ENCODE assay signal across 8 cellular contexts in the genomic region with DNA sequence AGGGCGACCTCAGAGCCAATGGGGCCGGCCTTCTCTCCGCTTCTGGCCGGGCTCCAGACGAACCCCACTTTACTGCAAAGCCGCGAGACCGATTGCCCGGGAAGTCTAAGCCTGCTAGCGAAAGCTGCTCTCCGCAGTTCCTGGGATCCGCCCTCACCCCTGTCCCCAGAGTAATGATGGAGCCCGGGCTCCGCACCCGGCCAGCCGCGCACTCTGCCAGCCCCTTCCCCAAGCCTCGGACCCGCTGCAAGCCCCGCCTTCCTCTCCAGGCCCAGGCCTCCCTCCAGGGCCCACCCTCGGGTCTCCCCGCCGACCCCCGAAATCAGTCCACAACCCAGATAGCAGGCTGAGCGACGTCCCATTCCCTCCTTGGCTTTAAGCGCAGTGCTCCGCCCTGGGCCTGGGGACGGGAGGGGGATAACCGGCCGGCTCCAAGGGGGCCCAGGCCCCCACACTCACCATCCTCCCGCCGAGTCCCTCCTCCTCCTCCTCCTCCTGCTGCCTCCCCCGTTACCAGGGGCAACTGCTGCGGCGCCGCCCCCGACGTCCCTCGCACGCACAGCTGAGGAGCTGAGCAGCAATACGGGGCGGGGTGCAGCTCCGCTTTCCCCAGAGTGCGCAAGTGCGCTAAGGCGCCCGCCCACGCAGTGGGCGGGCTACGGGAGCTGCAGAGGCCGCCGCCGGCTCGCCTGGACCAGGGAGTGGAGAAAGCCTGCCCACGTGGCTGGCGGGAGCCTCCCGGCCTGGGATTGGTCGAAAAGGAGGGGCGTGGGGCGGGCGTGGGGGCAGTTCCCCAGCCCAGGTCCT. TPM values are rescaled to one million over a fixed set of nuclear protein-coding genes. Genes with fewer than 3 reads are reported as not detected.
DNase-seq lines count a peak whose midpoint lies in the region; ATAC-seq and TF ChIP-seq lines count a peak whose summit lies in the region.

A gene with protein sequence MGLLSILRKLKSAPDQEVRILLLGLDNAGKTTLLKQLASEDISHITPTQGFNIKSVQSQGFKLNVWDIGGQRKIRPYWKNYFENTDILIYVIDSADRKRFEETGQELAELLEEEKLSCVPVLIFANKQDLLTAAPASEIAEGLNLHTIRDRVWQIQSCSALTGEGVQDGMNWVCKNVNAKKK (minus strand): TSS at position 584 of the 807 bp plus-strand sequence. CDS start 122 bp downstream, at position 462.

- H3K23ac ChIP-seq in trophoblast cell (ENCODE audit: low read length) = no peak within 1 kb of the TSS

- H3K4me1 ChIP-seq in trophoblast cell (ENCODE audit: control insufficient read depth in 1 of 2, insufficient read depth in 2 of 2, low read length in 2 of 2) (peaks cover 15 to 23% of the 10 kb centered on the region in 2 experiments), transverse colon (peaks cover 0 to 17% (median 12%) of the 10 kb centered on the region in 4 donors)

- H3K79me2 ChIP-seq in SU-DHL-6 (ENCODE audit: insufficient read depth, low read length) = peaks cover 33% of the 10 kb centered on the region
- H3K79me2 ChIP-seq in trophoblast cell (ENCODE audit: control insufficient read depth, insufficient read depth, low read length, poor library complexity) = peaks cover 6% of the 10 kb centered on the region

- peak within 1 kb of the TSS; percentile 81 for H3K4me3 ChIP-seq in SU-DHL-6 (ENCODE audit: insufficient read depth, low read length, poor library complexity, severe bottlenecking)
- peak within 1 kb of the TSS; percentile 90 for H3K4me3 ChIP-seq in trophoblast cell (ENCODE audit: low read depth, low read length)
- H3K4me3 ChIP-seq in transverse colon = peak within 1 kb of the TSS; percentile 85 to 96 (median 88)

- H3K4me1 Mint-ChIP-seq in activated naive CD8-positive, alpha-beta T cell treated with anti-CD3 and anti-CD28 coated beads, Interleukin-2, amount 50 U/mL, for 24 hours = peaks cover 73% of the 10 kb centered on the region

- H3K79me1 ChIP-seq in trophoblast cell (ENCODE audit: low read length) = peaks cover 17% of the 10 kb centered on the region

- peak within 1 kb of the TSS; percentile 28 for H4K12ac ChIP-seq in trophoblast cell (ENCODE audit: low read depth, low read length)

- peak within 1 kb of the TSS; percentile 6 for H2BK12ac ChIP-seq in trophoblast cell (ENCODE audit: low read length)

- peak within 1 kb of the TSS; percentile 76 for H3K4me2 ChIP-seq in SU-DHL-6 (ENCODE audit: low read depth, low read length, poor library complexity, severe bottlenecking)
- H3K4me2 ChIP-seq in trophoblast cell (ENCODE audit: low read length) = peak within 1 kb of the TSS; percentile 95

- peak within 1 kb of the TSS; percentile 60 for H2BK5ac ChIP-seq in trophoblast cell (ENCODE audit: low read depth, low read length, poor library complexity)

- peak within 1 kb of the TSS; percentile 77 for H2BK120ac ChIP-seq in trophoblast cell (ENCODE audit: insufficient read depth, low read length, poor library complexity)

- peak within 1 kb of the TSS; percentile 76 for H2AFZ ChIP-seq in SU-DHL-6 (ENCODE audit: low read depth, low read length, severe bottlenecking)
- H2AFZ ChIP-seq in trophoblast cell (ENCODE audit: insufficient read depth, low read length, poor library complexity) = peak within 1 kb of the TSS; percentile 78

- peak within 1 kb of the TSS; percentile 86 for H3K14ac ChIP-seq in trophoblast cell (ENCODE audit: low read length)

- intact Hi-C loops in cardiac septum (cut with DNase I) = loop anchor here (5.0 kb wide), 2 partner anchors 37 to 67 kb away; no protein-coding TSS in a partner anchor
- intact Hi-C loops in transverse colon (cut with DNase I; ENCODE audit: low total_unique reads) = no loop called here

- H3K9me3 Mint-ChIP-seq in activated naive CD8-positive, alpha-beta T cell treated with anti-CD3 and anti-CD28 coated beads, Interleukin-2, amount 50 U/mL, for 24 hours = no peaks in the 10 kb centered on the region

- H3K9ac ChIP-seq in SU-DHL-6 (ENCODE audit: low read length) (peak within 1 kb of the TSS; percentile 75), trophoblast cell (ENCODE audit: low read length) (peak within 1 kb of the TSS; percentile 92)

- TF ChIP-seq POLR2A in transverse colon (IDR thresholded peaks at IDR 0.05) = peak; percentile 56

- no peaks in the 10 kb centered on the region for H4K20me1 ChIP-seq in SU-DHL-6 (ENCODE audit: low read depth, low read length)

- H4K8ac ChIP-seq in trophoblast cell (ENCODE audit: low read depth, low read length) = peak within 1 kb of the TSS; percentile 79

- no peaks in the 10 kb centered on the region for H3K9me2 ChIP-seq in SU-DHL-6 (replicated peaks; ENCODE audit: insufficient read depth, low read length)

- H3K36me3 ChIP-seq in SU-DHL-6 (ENCODE audit: low read length) (no peaks in the 10 kb centered on the region), trophoblast cell (ENCODE audit: control insufficient read depth in 1 of 2, insufficient read depth in 2 of 2, low read length in 2 of 2) (no peaks in the 10 kb centered on the region), transverse colon (no peaks in the 10 kb centered on the region)

- peak within 1 kb of the TSS; percentile 60 for H3K4ac ChIP-seq in trophoblast cell (ENCODE audit: low read depth, low read length)

- H4K91ac ChIP-seq in trophoblast cell (ENCODE audit: low read depth, low read length) = peak within 1 kb of the TSS; percentile 74

- peak within 1 kb of the TSS; percentile 67 for H3K18ac ChIP-seq in trophoblast cell (ENCODE audit: low read length)

- peak within 1 kb of the TSS; percentile 93 for H3K4me3 Mint-ChIP-seq in activated naive CD8-positive, alpha-beta T cell treated with anti-CD3 and anti-CD28 coated beads, Interleukin-2, amount 50 U/mL, for 24 hours

- TF ChIP-seq CTCF in GM12873 (IDR thresholded peaks at IDR 0.05; ENCODE audit: insufficient read depth, low read depth, low read length, missing control alignments) (peak; percentile 72), SU-DHL-6 (IDR thresholded peaks at IDR 0.05; ENCODE audit: insufficient read depth, low read length, poor library complexity, severe bottlenecking) (peak; percentile 25), transverse colon (IDR thresholded peaks at IDR 0.05) (peak; percentile 44 to 68 (median 54))

- H3K27me3 Mint-ChIP-seq in activated naive CD8-positive, alpha-beta T cell treated with anti-CD3 and anti-CD28 coated beads, Interleukin-2, amount 50 U/mL, for 24 hours = no peaks in the 10 kb centered on the region

- H3K27me3 ChIP-seq in SU-DHL-6 (ENCODE audit: low read length) (no peaks in the 10 kb centered on the region), trophoblast cell (ENCODE audit: insufficient read depth, low read length) (no peaks in the 10 kb centered on the region), transverse colon (no peaks in the 10 kb centered on the region)

- in situ Hi-C loops in transverse colon (cut with MboI; ENCODE audit: low pct_ligation_motif_present in 1 of 4, low pct_unique_long_range_greater_than_20kb in 1 of 4, low sequenced_read_pairs in 3 of 4) = no loop called here

- WGBS in trophoblast cell (ENCODE audit: extremely low coverage, insufficient coverage, insufficient read length) = no CpG with 5 or more reads among the region's 62 CpGs
- WGBS in transverse colon (ENCODE audit: low coverage in 1 of 2), 2 donors = 1% methylated on average over 47 of the region's 62 CpGs; no CpG with 5 or more reads in 1 of the 2 donors

- DNase-seq in NCI-H1417 (lab: John Stamatoyannopoulos, UW) (peak; percentile 93 to 96 (median 95)), cardiac septum (ENCODE audit: low spot score) (peak; percentile 99), trophoblast cell (peak; percentile 96 to 98), transverse colon (peak; percentile 98)
- DNase-seq in activated naive CD8-positive, alpha-beta T cell treated with anti-CD3 and anti-CD28 coated beads, Interleukin-2, amount 50 U/mL, for 24 hours = peak; percentile 99

- H2AK5ac ChIP-seq in trophoblast cell (ENCODE audit: low read length) = peak within 1 kb of the TSS; percentile 7

- peaks cover 24% of the 10 kb centered on the region for H3K36me3 Mint-ChIP-seq in activated naive CD8-positive, alpha-beta T cell treated with anti-CD3 and anti-CD28 coated beads, Interleukin-2, amount 50 U/mL, for 24 hours (ENCODE audit: low read depth)

- TF ChIP-seq EP300 in transverse colon (IDR thresholded peaks at IDR 0.05; ENCODE audit: low read depth) = no peak

- peak within 1 kb of the TSS; percentile 84 for H3K27ac Mint-ChIP-seq in activated naive CD8-positive, alpha-beta T cell treated with anti-CD3 and anti-CD28 coated beads, Interleukin-2, amount 50 U/mL, for 24 hours

- H3K27ac ChIP-seq in SU-DHL-6 (ENCODE audit: low read depth, low read length) (peak within 1 kb of the TSS; percentile 34), trophoblast cell (ENCODE audit: low read depth, low read length) (peak within 1 kb of the TSS; percentile 45), transverse colon (peak within 1 kb of the TSS; percentile 89 to 94 (median 92))

- peaks cover 11% of the 10 kb centered on the region; the same call in 1 of the 2 replicates for H3F3A ChIP-seq in SU-DHL-6 (ENCODE audit: insufficient read depth)

- no peaks in the 10 kb centered on the region for H3K9me3 ChIP-seq in SU-DHL-6 (ENCODE audit: insufficient read depth, low read length)
- no peaks in the 10 kb centered on the region for H3K9me3 ChIP-seq in trophoblast cell (ENCODE audit: insufficient read depth, low read depth, low read length)
- H3K9me3 ChIP-seq in transverse colon = no peaks in the 10 kb centered on the region

- peak; percentile 88 for ATAC-seq in HG02759 (IDR thresholded peaks at IDR 0.05; ENCODE audit: unreplicated experiment)
- peak; percentile 84 for ATAC-seq in activated naive CD8-positive, alpha-beta T cell treated with anti-CD3 and anti-CD28 coated beads, Interleukin-2, amount 50 U/mL, for 24 hours

RNA-seq across cellular contexts. Expression of the gene that starts here (rescaled TPM):
- total RNA-seq in cardiac septum (13.1 TPM), transverse colon (1 to 10 TPM; 2.2 to 3.4 (median 2.8) TPM)
- 16.3 and 18.0 TPM in 2 replicates for polyA plus RNA-seq in trophoblast cell (2013)

Comparison
In these comparisons a context has a peak if more than half of its experiments do, and no peak if none do; other contexts are left out.
1. Peak in every context shown above with its lines: DNase-seq, ATAC-seq, H3K4me3 ChIP-seq and H3K27ac ChIP-seq.
2. H3K27ac ChIP-seq: peak in every context shown above with its lines; median percentile 92 in transverse colon; 45 in trophoblast cell; 34 in SU-DHL-6.